27 cellular contexts compared by ENCODE assay signal in the genomic region with DNA sequence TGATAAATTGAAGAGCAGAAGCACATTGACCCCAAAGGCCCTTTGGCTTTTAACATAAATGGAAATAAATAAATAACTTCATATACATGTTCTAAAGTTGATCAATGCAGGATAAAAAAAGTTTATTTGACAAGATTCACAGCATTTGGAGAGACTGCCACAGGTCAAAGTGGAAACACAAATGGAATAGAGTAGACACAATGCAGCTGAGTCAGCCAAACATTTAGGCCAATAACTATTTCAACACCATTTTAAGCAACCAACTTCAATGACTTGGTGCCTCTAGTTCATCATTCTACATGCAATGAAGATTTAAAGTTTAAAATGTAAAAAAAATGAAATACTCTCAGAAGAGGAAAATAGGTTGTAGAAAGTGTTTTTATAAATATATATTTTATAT.
"Had no signal": no experiment of that assay in that cellular context is flagged by ENCODE, and none has a peak within 500 bp of the region (broad histone marks: within the 10 kb centered on the region; RNA-seq: fewer than 3 reads in every experiment).

No MANE protein-coding gene starts in this region.

- DNase-seq: hypothalamus; immature natural killer cell; kidney; left colon; left ventricle myocardium inferior; mesendoderm; naive B cell; natural killer cell; nephron progenitor cell; occipital lobe; ovary; retina; right cardiac atrium; spleen; stimulated activated CD4-positive, alpha-beta T cell treated with anti-CD3 and anti-CD28 coated beads, Interleukin-4, amount 100 ng/mL, for 24 hours; stimulated activated naive CD4-positive, alpha-beta T cell; stimulated activated naive CD8-positive, alpha-beta T cell treated with anti-CD3 and anti-CD28 coated beads, Interleukin-15, amount 100 ng/mL, for 72 hours; substantia nigra; uterus had no signal

- FAIRE-seq: islet of Langerhans, kidney had no signal

- H3K27me3 ChIP-seq: neural progenitor cell, neutrophil, spleen, tibial nerve, uterus had no signal

- H3K27ac ChIP-seq: left ventricle myocardium inferior, neural progenitor cell, neutrophil, ovary, skin epidermis, spleen, tibial nerve, uterus had no signal

- H2AFZ ChIP-seq: neural progenitor cell had no signal

- H3K4me3 ChIP-seq: left ventricle myocardium inferior, lung, neural progenitor cell, ovary, skin epidermis, spleen, tibial nerve, uterus had no signal

- ATAC-seq: left colon; natural killer cell; right cardiac atrium; sciatic nerve; stimulated activated effector memory CD8-positive, alpha-beta T cell treated with anti-CD3 and anti-CD28 coated beads, Interleukin-12 subunit alpha, Interleukin-12 subunit beta, amount 100 ng/mL, for 72 hours; stimulated activated naive CD8-positive, alpha-beta T cell treated with anti-CD3 and anti-CD28 coated beads, Interleukin-15, amount 100 ng/mL, for 72 hours had no signal

- H3K4me2 ChIP-seq: neural progenitor cell had no signal

- H3K9ac ChIP-seq: neural progenitor cell had no signal

- H3K36me3 ChIP-seq: left ventricle myocardium inferior, neural progenitor cell, neutrophil, ovary, spleen, tibial nerve, uterus had no signal

- H3K9me3 ChIP-seq: left ventricle myocardium inferior, neutrophil, ovary, tibial nerve, uterus had no signal

- H3K4me1 ChIP-seq: left ventricle myocardium inferior, neural progenitor cell, spleen, tibial nerve, uterus had no signal
